Comparison of ENCODE assay signal across 1 cellular context in the genomic region with DNA sequence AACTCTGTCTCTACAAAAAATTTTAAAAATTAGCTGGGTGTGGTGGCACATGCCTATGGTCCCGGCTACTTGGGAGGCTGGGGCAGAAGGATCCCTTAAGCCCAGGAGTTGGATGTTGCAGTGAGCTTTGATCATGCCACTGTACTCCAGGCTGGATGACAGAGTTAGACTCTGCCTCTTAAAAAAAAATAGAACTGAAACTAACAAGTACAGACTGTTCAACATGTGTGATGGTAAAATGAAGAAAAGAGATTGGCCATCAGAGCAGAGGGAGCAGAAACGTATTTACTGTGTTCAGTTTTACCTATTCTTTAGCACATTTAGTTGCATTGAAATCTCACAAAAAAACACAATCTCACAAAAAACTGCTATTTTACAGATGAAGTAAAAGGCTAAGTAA.
TF ChIP-seq lines count a peak whose summit lies in the region.

No MANE protein-coding gene starts in this region.

TF ChIP-seq in GM12878, 131 proteins besides CTCF, POLR2A, EP300 and RAD21 (continued from another document):
- TF ChIP-seq USF1 (IDR thresholded peaks at IDR 0.05; ENCODE audit: borderline replicate concordance, extremely low read length, insufficient read depth, low read depth, low read length) (no peak), CHD2 (IDR thresholded peaks at IDR 0.05; ENCODE audit: borderline replicate concordance, low read depth, low read length) (no peak)
- TF ChIP-seq, protein P1, sequence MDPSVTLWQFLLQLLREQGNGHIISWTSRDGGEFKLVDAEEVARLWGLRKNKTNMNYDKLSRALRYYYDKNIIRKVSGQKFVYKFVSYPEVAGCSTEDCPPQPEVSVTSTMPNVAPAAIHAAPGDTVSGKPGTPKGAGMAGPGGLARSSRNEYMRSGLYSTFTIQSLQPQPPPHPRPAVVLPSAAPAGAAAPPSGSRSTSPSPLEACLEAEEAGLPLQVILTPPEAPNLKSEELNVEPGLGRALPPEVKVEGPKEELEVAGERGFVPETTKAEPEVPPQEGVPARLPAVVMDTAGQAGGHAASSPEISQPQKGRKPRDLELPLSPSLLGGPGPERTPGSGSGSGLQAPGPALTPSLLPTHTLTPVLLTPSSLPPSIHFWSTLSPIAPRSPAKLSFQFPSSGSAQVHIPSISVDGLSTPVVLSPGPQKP (IDR thresholded peaks at IDR 0.05; ENCODE audit: low read depth, low read length): no peak
- TF ChIP-seq, protein P2, sequence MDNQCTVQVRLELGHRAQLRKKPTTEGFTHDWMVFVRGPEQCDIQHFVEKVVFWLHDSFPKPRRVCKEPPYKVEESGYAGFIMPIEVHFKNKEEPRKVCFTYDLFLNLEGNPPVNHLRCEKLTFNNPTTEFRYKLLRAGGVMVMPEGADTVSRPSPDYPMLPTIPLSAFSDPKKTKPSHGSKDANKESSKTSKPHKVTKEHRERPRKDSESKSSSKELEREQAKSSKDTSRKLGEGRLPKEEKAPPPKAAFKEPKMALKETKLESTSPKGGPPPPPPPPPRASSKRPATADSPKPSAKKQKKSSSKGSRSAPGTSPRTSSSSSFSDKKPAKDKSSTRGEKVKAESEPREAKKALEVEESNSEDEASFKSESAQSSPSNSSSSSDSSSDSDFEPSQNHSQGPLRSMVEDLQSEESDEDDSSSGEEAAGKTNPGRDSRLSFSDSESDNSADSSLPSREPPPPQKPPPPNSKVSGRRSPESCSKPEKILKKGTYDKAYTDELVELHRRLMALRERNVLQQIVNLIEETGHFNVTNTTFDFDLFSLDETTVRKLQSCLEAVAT (IDR thresholded peaks at IDR 0.05): no peak
